In genomic region chr15:31036783-31037182, GRCh38 we compare ENCODE assay signal across 1 cellular context.
TF ChIP-seq lines count a peak whose summit lies in the region.

No MANE protein-coding gene starts in this region.

TF ChIP-seq in GM23338, 12 proteins besides CTCF, POLR2A, EP300 and RAD21 (continued from another document):
- TF ChIP-seq ZNF462 (CRISPR knock-in tag; IDR thresholded peaks at IDR 0.05) (no peak), EZH2phosphoT487 (IDR thresholded peaks at IDR 0.05; ENCODE audit: unreplicated experiment) (no peak), ETS1 (IDR thresholded peaks at IDR 0.05) (no peak), REST (IDR thresholded peaks at IDR 0.05; ENCODE audit: unreplicated experiment) (no peak), CREB1 (CRISPR knock-in tag; IDR thresholded peaks at IDR 0.05; ENCODE audit: low read depth) (no peak), ZNF114 (CRISPR knock-in tag; IDR thresholded peaks at IDR 0.05) (no peak), NANOG (IDR thresholded peaks at IDR 0.05; ENCODE audit: borderline replicate concordance) (no peak), STAT1 (IDR thresholded peaks at IDR 0.05; ENCODE audit: unreplicated experiment) (no peak), JUNB (IDR thresholded peaks at IDR 0.05; ENCODE audit: unreplicated experiment) (no peak), ZNF331 (CRISPR knock-in tag; IDR thresholded peaks at IDR 0.05; ENCODE audit: low read depth) (no peak), EZH2 (IDR thresholded peaks at IDR 0.05; ENCODE audit: low read depth, unreplicated experiment) (no peak)
